16 cellular contexts compared by ENCODE assay signal in genomic region chr12:3190101-3190500, GRCh38.
A peak's percentile ranks its signal among the peaks of the same experiment; 100 is the strongest.
DNase-seq lines count a peak whose midpoint lies in the region; ATAC-seq and TF ChIP-seq lines count a peak whose summit lies in the region.
"Had no signal": no experiment of that assay in that cellular context is flagged by ENCODE, and none has a peak within 500 bp of the region (broad histone marks: within the 10 kb centered on the region; RNA-seq: fewer than 3 reads in every experiment).

No MANE protein-coding gene starts in this region.

- H3K9me3 ChIP-seq in BLaER1, result no peaks in the 10 kb centered on the region
- no peaks in the 10 kb centered on the region for H3K9me3 ChIP-seq in osteoblast (ENCODE audit: low read depth, low read length)
- H3K9me3 ChIP-seq: A549 had no signal

- H3K4me3 ChIP-seq in BLaER1 (no peak overlapping the region), osteoblast (ENCODE audit: insufficient read depth, low read length) (no peak overlapping the region)
- H3K4me3 ChIP-seq: A549 had no signal

- peak; percentile 19 for DNase-seq in NCI-H82 treated with DMSO at 0.1 percent for 48 hours (lab: John Stamatoyannopoulos, UW; ENCODE audit: unreplicated experiment)
- DNase-seq in dermis blood vessel endothelial cell, result peak; percentile 60
- DNase-seq in osteoblast (ENCODE audit: insufficient read length, low spot score, missing footprints), result peak; percentile 5
- no peak for DNase-seq in NCI-H510A (lab: John Stamatoyannopoulos, UW)
- DNase-seq in NCI-H1436 treated with DMSO at 0.1 percent for 48 hours (lab: John Stamatoyannopoulos, UW), result no peak
- DNase-seq: DND-41, H7, HFFc6, NCI-H1417, NCI-H1930, NCI-H345, SHP77 had no signal

- H3K36me3 ChIP-seq in BLaER1 (no peaks in the 10 kb centered on the region), osteoblast (ENCODE audit: insufficient read depth, low read length) (no peaks in the 10 kb centered on the region)

- no peak overlapping the region for H2AFZ ChIP-seq in osteoblast (ENCODE audit: low read length)

- peaks cover 53% of the 10 kb centered on the region for H3K4me1 ChIP-seq in BLaER1
- no peaks in the 10 kb centered on the region for H3K4me1 ChIP-seq in osteoblast (ENCODE audit: insufficient read depth, low read length)
- H3K4me1 ChIP-seq: A549 had no signal

- TF ChIP-seq CTCF in osteoblast (IDR thresholded peaks at IDR 0.05; ENCODE audit: extremely low read depth, low read depth, low read length), result no peak

- H4K20me1 ChIP-seq in BLaER1, result peaks cover 80% of the 10 kb centered on the region
- H4K20me1 ChIP-seq in osteoblast (ENCODE audit: insufficient read depth, low read length), result peaks cover 38% of the 10 kb centered on the region

- peak overlapping the region; percentile 58; the same call in 1 of the 2 replicates for H3K4me2 ChIP-seq in BLaER1
- no peak overlapping the region for H3K4me2 ChIP-seq in osteoblast (ENCODE audit: insufficient read depth, low read length)
- H3K4me2 ChIP-seq: A549 had no signal

- H3K79me2 ChIP-seq in osteoblast (ENCODE audit: insufficient read depth, low read length), result no peaks in the 10 kb centered on the region

- H3K9ac ChIP-seq in BLaER1, result no peak overlapping the region

- no peak for ATAC-seq in HG02938 (IDR thresholded peaks at IDR 0.05; ENCODE audit: unreplicated experiment)
- ATAC-seq: A549 had no signal

- H3K27ac ChIP-seq in BLaER1 (no peak overlapping the region), osteoblast (ENCODE audit: low read depth, low read length) (no peak overlapping the region)
- H3K27ac ChIP-seq: A549, C4-2B had no signal

- H3K27me3 ChIP-seq in BLaER1 (no peaks in the 10 kb centered on the region), osteoblast (ENCODE audit: insufficient read depth, low read length) (peaks cover 29% of the 10 kb centered on the region)

Comparison
In these comparisons a context has a peak if more than half of its experiments do, and no peak if none do; other contexts are left out.
1. DNase-seq: peak in NCI-H82 treated with DMSO at 0.1 percent for 48 hours (single experiment), dermis blood vessel endothelial cell (single experiment) and osteoblast (single experiment); none in NCI-H510A (single experiment) and NCI-H1436 treated with DMSO at 0.1 percent for 48 hours (single experiment).